ENCODE assay signal across 12 cellular contexts in the genomic region with DNA sequence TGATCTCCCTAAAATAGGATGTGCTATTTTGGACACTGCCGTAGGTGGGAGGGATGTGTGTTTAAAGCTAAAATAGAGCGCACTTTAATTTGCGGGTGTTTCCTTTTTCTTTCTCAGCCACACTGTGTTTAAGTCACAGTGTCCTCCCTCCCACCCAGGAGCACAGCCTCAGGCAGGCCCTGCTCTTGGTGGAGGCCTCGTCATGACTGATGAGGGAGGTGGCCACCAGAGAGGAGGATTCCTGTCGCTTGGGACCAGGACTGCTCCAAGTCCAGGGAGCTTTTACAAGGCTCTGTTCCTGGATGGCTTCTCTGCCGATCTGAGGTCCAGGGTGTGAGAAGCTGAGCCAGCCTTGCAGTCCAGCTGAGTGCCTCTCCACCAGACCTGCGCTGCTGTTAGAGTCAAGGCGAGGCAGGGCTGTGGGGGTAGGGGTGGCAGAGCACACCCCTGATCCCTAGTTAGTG. TPM values are rescaled to one million over a fixed set of nuclear protein-coding genes. Genes with fewer than 3 reads are reported as not detected.
DNase-seq lines count a peak whose midpoint lies in the region; ATAC-seq and TF ChIP-seq lines count a peak whose summit lies in the region.
"Had no signal": no experiment of that assay in that cellular context is flagged by ENCODE, and none has a peak within 500 bp of the region (broad histone marks: within the 10 kb centered on the region; RNA-seq: fewer than 3 reads in every experiment).

No MANE protein-coding gene starts in this region.

- TF ChIP-seq CTCF in gastroesophageal sphincter (IDR thresholded peaks at IDR 0.05): no peak
- no peak for TF ChIP-seq CTCF in uterus (IDR thresholded peaks at IDR 0.05)

- ATAC-seq in stimulated activated naive CD8-positive, alpha-beta T cell treated with anti-CD3 and anti-CD28 coated beads, Interleukin-15, Interleukin-2, amounts not matched to agents 100 U/mL and 50 U/mL, for 24 hours: no peak
- ATAC-seq in gastroesophageal sphincter: no peak
- ATAC-seq: Right ventricle myocardium inferior had no signal

- no peaks in the 10 kb centered on the region for H3K27me3 ChIP-seq in gastroesophageal sphincter
- no peaks in the 10 kb centered on the region for H3K27me3 ChIP-seq in uterus
- H3K27me3 ChIP-seq: hepatocyte had no signal

- peaks cover 97% of the 10 kb centered on the region for H3K4me1 Mint-ChIP-seq in stimulated activated naive CD8-positive, alpha-beta T cell treated with anti-CD3 and anti-CD28 coated beads, Interleukin-15, Interleukin-2, amounts not matched to agents 100 ng/mL and 50 ng/mL, for 24 hours (ENCODE audit: low read depth)

- WGBS in gastroesophageal sphincter (ENCODE audit: low coverage in 1 of 2), 2 donors: 64 to 78% methylated on average over 4 to 5 of the region's 8 CpGs

- H3K9me3 Mint-ChIP-seq in stimulated activated naive CD8-positive, alpha-beta T cell treated with anti-CD3 and anti-CD28 coated beads, Interleukin-15, Interleukin-2, amounts not matched to agents 100 ng/mL and 50 ng/mL, for 24 hours: no peaks in the 10 kb centered on the region

- H3K27ac ChIP-seq in gastroesophageal sphincter (peak overlapping the region in 3 of 4 donors; percentile 5 to 41 (median 8)), uterus (no peak overlapping the region)
- H3K27ac ChIP-seq: hepatocyte, prostate gland had no signal

- H3K4me3 Mint-ChIP-seq in stimulated activated naive CD8-positive, alpha-beta T cell treated with anti-CD3 and anti-CD28 coated beads, Interleukin-15, Interleukin-2, amounts not matched to agents 100 ng/mL and 50 ng/mL, for 24 hours: peak overlapping the region; percentile 20

- H3K27ac Mint-ChIP-seq in stimulated activated naive CD8-positive, alpha-beta T cell treated with anti-CD3 and anti-CD28 coated beads, Interleukin-15, Interleukin-2, amounts not matched to agents 100 ng/mL and 50 ng/mL, for 24 hours: peak overlapping the region; percentile 63

- DNase-seq in stimulated activated naive CD8-positive, alpha-beta T cell treated with anti-CD3 and anti-CD28 coated beads, Interleukin-15, Interleukin-2, amounts not matched to agents 100 U/mL and 50 U/mL, for 24 hours: no peak
- DNase-seq in NOMO-1 treated with dmso at 0.1 percent for 144 hours (lab: John Stamatoyannopoulos, UW; ENCODE audit: unreplicated experiment) (peak; percentile 58), DMS53 treated with DMSO at 0.1 percent for 48 hours (lab: John Stamatoyannopoulos, UW; ENCODE audit: unreplicated experiment) (no peak), uterus (no peak), DMS114 treated with DMSO at 0.1 percent for 48 hours (lab: John Stamatoyannopoulos, UW; ENCODE audit: unreplicated experiment) (no peak)
- DNase-seq: activated CD8-positive, alpha-beta memory T cell treated with anti-CD3 and anti-CD28 coated beads, Interleukin-2, amount 50 U/mL, for 48 hours; cortex of kidney had no signal

- TF ChIP-seq EP300 in gastroesophageal sphincter (IDR thresholded peaks at IDR 0.05): no peak

- H3K9me3 ChIP-seq in gastroesophageal sphincter: no peaks in the 10 kb centered on the region
- no peaks in the 10 kb centered on the region for H3K9me3 ChIP-seq in uterus
- H3K9me3 ChIP-seq: prostate gland had no signal

- H3K27me3 Mint-ChIP-seq in stimulated activated naive CD8-positive, alpha-beta T cell treated with anti-CD3 and anti-CD28 coated beads, Interleukin-15, Interleukin-2, amounts not matched to agents 100 ng/mL and 50 ng/mL, for 24 hours: no peaks in the 10 kb centered on the region

- H3K36me3 Mint-ChIP-seq in stimulated activated naive CD8-positive, alpha-beta T cell treated with anti-CD3 and anti-CD28 coated beads, Interleukin-15, Interleukin-2, amounts not matched to agents 100 ng/mL and 50 ng/mL, for 24 hours (ENCODE audit: low read depth): no peaks in the 10 kb centered on the region

- TF ChIP-seq POLR2A in gastroesophageal sphincter (IDR thresholded peaks at IDR 0.05): no peak
- no peak for TF ChIP-seq POLR2A in uterus (IDR thresholded peaks at IDR 0.05)

- intact Hi-C loops in uterus (cut with DNase I; ENCODE audit: low total_unique reads): no loop called here

- no peak overlapping the region for H3K4me3 ChIP-seq in gastroesophageal sphincter
- H3K4me3 ChIP-seq in uterus: no peak overlapping the region
- H3K4me3 ChIP-seq: hepatocyte, prostate gland had no signal

- H3K36me3 ChIP-seq in gastroesophageal sphincter (no peaks in the 10 kb centered on the region), uterus (no peaks in the 10 kb centered on the region)
- H3K36me3 ChIP-seq: prostate gland had no signal

- peaks cover 6 to 98% (median 51%) of the 10 kb centered on the region in 3 donors for H3K4me1 ChIP-seq in gastroesophageal sphincter
- peaks cover 0 to 4% of the 10 kb centered on the region in 2 donors for H3K4me1 ChIP-seq in uterus

RNA-seq across cellular contexts. Expression of a gene that starts 33.5 kb away (rescaled TPM):
- total RNA-seq in gastroesophageal sphincter (10 to 100 TPM; 30.2 to 45.1 (median 37.8) TPM), uterus (10 to 100 TPM in 3 of 4 donors, 1 to 10 TPM in 1; 8.7 to 40.2 (median 35.2) TPM)

Comparison
In these comparisons a context has a peak if more than half of its experiments do, and no peak if none do; other contexts are left out.
1. H3K27ac ChIP-seq: peak in gastroesophageal sphincter (3 of 4); none in uterus (0 of 2).